8 cellular contexts compared by ENCODE assay signal in genomic region chr10:93376372-93377296, GRCh38.
DNase-seq lines count a peak whose midpoint lies in the region; ATAC-seq and TF ChIP-seq lines count a peak whose summit lies in the region.

No MANE protein-coding gene starts in this region.

- no peak overlapping the region for H3K9ac ChIP-seq in OCI-LY1 (ENCODE audit: low read length)

- peak; percentile 70 for ATAC-seq in activated naive CD8-positive, alpha-beta T cell treated with anti-CD3 and anti-CD28 coated beads, Interleukin-2, amount 10 ng/mL, durations not matched to agents 7 days and 5 days (ENCODE audit: low read depth)
- ATAC-seq in omental fat pad (ENCODE audit: low FRiP score) = peak; percentile 88

- peaks cover 12% of the 10 kb centered on the region for H3K4me1 Mint-ChIP-seq in activated naive CD8-positive, alpha-beta T cell treated with anti-CD3 and anti-CD28 coated beads, Interleukin-2, amount 10 ng/mL, durations not matched to agents 7 days and 5 days

- H3K9me2 ChIP-seq in OCI-LY1 (ENCODE audit: low read depth, low read length) = no peaks in the 10 kb centered on the region

- H3K4me3 ChIP-seq in OCI-LY1 (ENCODE audit: low read depth, low read length, poor library complexity, severe bottlenecking) = no peak overlapping the region

- H3K27ac ChIP-seq in OCI-LY1 (ENCODE audit: low read depth, low read length, poor library complexity, severe bottlenecking) = no peak overlapping the region

- no peak overlapping the region for H3K27ac Mint-ChIP-seq in activated naive CD8-positive, alpha-beta T cell treated with anti-CD3 and anti-CD28 coated beads, Interleukin-2, amount 10 ng/mL, durations not matched to agents 7 days and 5 days

- POLR2A ChIA-PET in activated naive CD8-positive, alpha-beta T cell treated with anti-CD3 and anti-CD28 coated beads, Interleukin-2, amount 10 ng/mL, durations not matched to agents 7 days and 5 days (lab: Charles Lee) = interaction anchor here (2.3 kb wide), 1 partner anchor 106 kb away, joined by 15 read pairs; the partner anchor contains the start of gene MYOF

- H4K20me1 ChIP-seq in OCI-LY1 (ENCODE audit: insufficient read depth, low read length) = no peaks in the 10 kb centered on the region

- no peaks in the 10 kb centered on the region for H3F3A ChIP-seq in OCI-LY1 (ENCODE audit: insufficient read depth, low read length)

- DNase-seq in stimulated activated naive CD4-positive, alpha-beta T cell (lab: John Stamatoyannopoulos, UW) = peak in 5 of 6 experiments; percentile 4 to 81 (median 46)
- DNase-seq in stimulated activated naive CD4-positive, alpha-beta T cell treated with Interleukin-2 at 50 U/mL for 16 hours (lab: John Stamatoyannopoulos, UW) = no peak
- DNase-seq in HPDE6-E6E7 (ENCODE audit: extremely low spot score) (peak; percentile 85), glomerular visceral epithelial cell (ENCODE audit: extremely low spot score) (peak; percentile 81), omental fat pad (ENCODE audit: low spot score) (no peak), GOT3 (lab: John Stamatoyannopoulos, UW) (no peak)
- DNase-seq in activated naive CD8-positive, alpha-beta T cell treated with anti-CD3 and anti-CD28 coated beads, Interleukin-2, amount 10 ng/mL, durations not matched to agents 7 days and 5 days = no peak

- H3K4me3 Mint-ChIP-seq in activated naive CD8-positive, alpha-beta T cell treated with anti-CD3 and anti-CD28 coated beads, Interleukin-2, amount 10 ng/mL, durations not matched to agents 7 days and 5 days = no peak overlapping the region

- TF ChIP-seq CTCF in OCI-LY1 (IDR thresholded peaks at IDR 0.05; ENCODE audit: low read length) (peak; percentile 63), omental fat pad (IDR thresholded peaks at IDR 0.05) (peak in 2 of 3 donors; percentile 71 to 83)

- no peaks in the 10 kb centered on the region for H3K9me3 Mint-ChIP-seq in activated naive CD8-positive, alpha-beta T cell treated with anti-CD3 and anti-CD28 coated beads, Interleukin-2, amount 10 ng/mL, durations not matched to agents 7 days and 5 days

- H3K27me3 ChIP-seq in OCI-LY1 (ENCODE audit: insufficient read depth, low read length) = no peaks in the 10 kb centered on the region

- no peaks in the 10 kb centered on the region for H3K36me3 Mint-ChIP-seq in activated naive CD8-positive, alpha-beta T cell treated with anti-CD3 and anti-CD28 coated beads, Interleukin-2, amount 10 ng/mL, durations not matched to agents 7 days and 5 days

- H3K27me3 Mint-ChIP-seq in activated naive CD8-positive, alpha-beta T cell treated with anti-CD3 and anti-CD28 coated beads, Interleukin-2, amount 10 ng/mL, durations not matched to agents 7 days and 5 days = no peaks in the 10 kb centered on the region

- no peaks in the 10 kb centered on the region for H3K79me2 ChIP-seq in OCI-LY1 (ENCODE audit: insufficient read depth, low read length)

- H3K4me2 ChIP-seq in OCI-LY1 (ENCODE audit: low read length) = no peak overlapping the region

- no peaks in the 10 kb centered on the region for H3K36me3 ChIP-seq in OCI-LY1 (ENCODE audit: insufficient read depth, low read length)

- H2AFZ ChIP-seq in OCI-LY1 (ENCODE audit: low read length) = no peak overlapping the region

- H3K9me3 ChIP-seq in OCI-LY1 (ENCODE audit: low read length) = no peaks in the 10 kb centered on the region

- no peaks in the 10 kb centered on the region for H3K4me1 ChIP-seq in OCI-LY1 (ENCODE audit: insufficient read depth, low read length, severe bottlenecking)

Comparison
In these comparisons a context has a peak if more than half of its experiments do, and no peak if none do; other contexts are left out.
1. DNase-seq: peak in stimulated activated naive CD4-positive, alpha-beta T cell (5 of 6), HPDE6-E6E7 (single experiment) and glomerular visceral epithelial cell (single experiment); none in stimulated activated naive CD4-positive, alpha-beta T cell treated with Interleukin-2 at 50 U/mL for 16 hours (single experiment), activated naive CD8-positive, alpha-beta T cell treated with anti-CD3 and anti-CD28 coated beads, Interleukin-2, amount 10 ng/mL, durations not matched to agents 7 days and 5 days (single experiment), omental fat pad (single experiment) and GOT3 (single experiment).